In genomic region chr18:22223263-22223960, GRCh38 we compare ENCODE assay signal across 1 cellular context.
TF ChIP-seq lines count a peak whose summit lies in the region.

No MANE protein-coding gene starts in this region.

TF ChIP-seq in K562, 482 proteins besides CTCF, POLR2A, EP300 and RAD21 (continued from another document):
- no peak for TF ChIP-seq ATF6 (CRISPR knock-in tag; IDR thresholded peaks at IDR 0.05)
- no peak for TF ChIP-seq ZNF551 (CRISPR knock-in tag; IDR thresholded peaks at IDR 0.05)
- no peak for TF ChIP-seq ZNF41 (CRISPR knock-in tag; conservative IDR thresholded peaks at IDR 0.05)
- peak; percentile 38; the same call in 1 of the 2 replicates for TF ChIP-seq DPF2 (IDR thresholded peaks at IDR 0.05)
- TF ChIP-seq NR2C1 (IDR thresholded peaks at IDR 0.05) = no peak
- TF ChIP-seq NR2C1 (tag; IDR thresholded peaks at IDR 0.05) = no peak
- TF ChIP-seq PCBP1 (IDR thresholded peaks at IDR 0.05; ENCODE audit: low read depth, low read length, poor library complexity, severe bottlenecking) = no peak
- no peak for TF ChIP-seq ZNF586 (CRISPR knock-in tag; conservative IDR thresholded peaks at IDR 0.05)
- TF ChIP-seq SAFB (IDR thresholded peaks at IDR 0.05; ENCODE audit: borderline replicate concordance, low read depth, low read length) = no peak
- no peak for TF ChIP-seq HMGXB4 (CRISPR knock-in tag; IDR thresholded peaks at IDR 0.05)
- no peak for TF ChIP-seq DIDO1 (tag; IDR thresholded peaks at IDR 0.05; ENCODE audit: low read depth)
- no peak for TF ChIP-seq SIN3A (IDR thresholded peaks at IDR 0.05; ENCODE audit: borderline replicate concordance in 2 of 2, control insufficient read depth in 1 of 2, low read depth in 2 of 2, low read length in 2 of 2)
- TF ChIP-seq USF1 (CRISPR knock-in tag; IDR thresholded peaks at IDR 0.05) = no peak
- TF ChIP-seq NFE2 (IDR thresholded peaks at IDR 0.05; ENCODE audit: low read depth) = peak; percentile 47
- TF ChIP-seq SP2 (IDR thresholded peaks at IDR 0.05; ENCODE audit: extremely low read depth, low read depth, low read length, poor library complexity, severe bottlenecking) = no peak
- no peak for TF ChIP-seq NR3C1 (CRISPR knock-in tag; IDR thresholded peaks at IDR 0.05)
- TF ChIP-seq ZFX (CRISPR knock-in tag; IDR thresholded peaks at IDR 0.05) = no peak
- no peak for TF ChIP-seq ZBTB2 (IDR thresholded peaks at IDR 0.05)
- 0 out of 2 replicates have a peak, but pooled peaks have one; percentile 16 for TF ChIP-seq BHLHE40 (IDR thresholded peaks at IDR 0.05; ENCODE audit: low read length)
- TF ChIP-seq HOXB6 (CRISPR knock-in tag; IDR thresholded peaks at IDR 0.05; ENCODE audit: borderline replicate concordance) = no peak
- TF ChIP-seq, protein P1, sequence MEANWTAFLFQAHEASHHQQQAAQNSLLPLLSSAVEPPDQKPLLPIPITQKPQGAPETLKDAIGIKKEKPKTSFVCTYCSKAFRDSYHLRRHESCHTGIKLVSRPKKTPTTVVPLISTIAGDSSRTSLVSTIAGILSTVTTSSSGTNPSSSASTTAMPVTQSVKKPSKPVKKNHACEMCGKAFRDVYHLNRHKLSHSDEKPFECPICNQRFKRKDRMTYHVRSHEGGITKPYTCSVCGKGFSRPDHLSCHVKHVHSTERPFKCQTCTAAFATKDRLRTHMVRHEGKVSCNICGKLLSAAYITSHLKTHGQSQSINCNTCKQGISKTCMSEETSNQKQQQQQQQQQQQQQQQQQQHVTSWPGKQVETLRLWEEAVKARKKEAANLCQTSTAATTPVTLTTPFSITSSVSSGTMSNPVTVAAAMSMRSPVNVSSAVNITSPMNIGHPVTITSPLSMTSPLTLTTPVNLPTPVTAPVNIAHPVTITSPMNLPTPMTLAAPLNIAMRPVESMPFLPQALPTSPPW (CRISPR knock-in tag; IDR thresholded peaks at IDR 0.05) = peak; percentile 46
- TF ChIP-seq TFAP4 (CRISPR knock-in tag; IDR thresholded peaks at IDR 0.05; ENCODE audit: borderline replicate concordance) = peak; percentile 38; the same call in 1 of the 2 replicates
- TF ChIP-seq ZNF197 (CRISPR knock-in tag; IDR thresholded peaks at IDR 0.05; ENCODE audit: low read depth) = no peak
- peak; percentile 89 for TF ChIP-seq EGR1 (conservative IDR thresholded peaks at IDR 0.05)
- TF ChIP-seq PBX2 (CRISPR knock-in tag; IDR thresholded peaks at IDR 0.05; ENCODE audit: low read depth) = no peak
- 0 out of 2 replicates have a peak, but pooled peaks have one; percentile 29 for TF ChIP-seq PBX2 (tag; conservative IDR thresholded peaks at IDR 0.05; ENCODE audit: low read depth)
- TF ChIP-seq MAFF (IDR thresholded peaks at IDR 0.05; ENCODE audit: low read length) = no peak
- TF ChIP-seq ZNF655 (CRISPR knock-in tag; IDR thresholded peaks at IDR 0.05) = no peak
- no peak for TF ChIP-seq TEAD1 (CRISPR knock-in tag; IDR thresholded peaks at IDR 0.05)
- TF ChIP-seq EZH2 (IDR thresholded peaks at IDR 0.05; ENCODE audit: borderline replicate concordance, low read depth, low read length) = no peak
- TF ChIP-seq, protein P2, sequence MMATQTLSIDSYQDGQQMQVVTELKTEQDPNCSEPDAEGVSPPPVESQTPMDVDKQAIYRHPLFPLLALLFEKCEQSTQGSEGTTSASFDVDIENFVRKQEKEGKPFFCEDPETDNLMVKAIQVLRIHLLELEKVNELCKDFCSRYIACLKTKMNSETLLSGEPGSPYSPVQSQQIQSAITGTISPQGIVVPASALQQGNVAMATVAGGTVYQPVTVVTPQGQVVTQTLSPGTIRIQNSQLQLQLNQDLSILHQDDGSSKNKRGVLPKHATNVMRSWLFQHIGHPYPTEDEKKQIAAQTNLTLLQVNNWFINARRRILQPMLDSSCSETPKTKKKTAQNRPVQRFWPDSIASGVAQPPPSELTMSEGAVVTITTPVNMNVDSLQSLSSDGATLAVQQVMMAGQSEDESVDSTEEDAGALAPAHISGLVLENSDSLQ (IDR thresholded peaks at IDR 0.05) = 0 out of 2 replicates have a peak, but pooled peaks have one; percentile 9
- TF ChIP-seq, protein P3, sequence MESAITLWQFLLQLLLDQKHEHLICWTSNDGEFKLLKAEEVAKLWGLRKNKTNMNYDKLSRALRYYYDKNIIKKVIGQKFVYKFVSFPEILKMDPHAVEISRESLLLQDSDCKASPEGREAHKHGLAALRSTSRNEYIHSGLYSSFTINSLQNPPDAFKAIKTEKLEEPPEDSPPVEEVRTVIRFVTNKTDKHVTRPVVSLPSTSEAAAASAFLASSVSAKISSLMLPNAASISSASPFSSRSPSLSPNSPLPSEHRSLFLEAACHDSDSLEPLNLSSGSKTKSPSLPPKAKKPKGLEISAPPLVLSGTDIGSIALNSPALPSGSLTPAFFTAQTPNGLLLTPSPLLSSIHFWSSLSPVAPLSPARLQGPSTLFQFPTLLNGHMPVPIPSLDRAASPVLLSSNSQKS (CRISPR knock-in tag; IDR thresholded peaks at IDR 0.05) = no peak
- TF ChIP-seq ZNF165 (CRISPR knock-in tag; IDR thresholded peaks at IDR 0.05; ENCODE audit: borderline replicate concordance) = no peak
- TF ChIP-seq, protein P4, sequence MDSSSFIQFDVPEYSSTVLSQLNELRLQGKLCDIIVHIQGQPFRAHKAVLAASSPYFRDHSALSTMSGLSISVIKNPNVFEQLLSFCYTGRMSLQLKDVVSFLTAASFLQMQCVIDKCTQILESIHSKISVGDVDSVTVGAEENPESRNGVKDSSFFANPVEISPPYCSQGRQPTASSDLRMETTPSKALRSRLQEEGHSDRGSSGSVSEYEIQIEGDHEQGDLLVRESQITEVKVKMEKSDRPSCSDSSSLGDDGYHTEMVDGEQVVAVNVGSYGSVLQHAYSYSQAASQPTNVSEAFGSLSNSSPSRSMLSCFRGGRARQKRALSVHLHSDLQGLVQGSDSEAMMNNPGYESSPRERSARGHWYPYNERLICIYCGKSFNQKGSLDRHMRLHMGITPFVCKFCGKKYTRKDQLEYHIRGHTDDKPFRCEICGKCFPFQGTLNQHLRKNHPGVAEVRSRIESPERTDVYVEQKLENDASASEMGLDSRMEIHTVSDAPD (CRISPR knock-in tag; IDR thresholded peaks at IDR 0.05) = no peak
- TF ChIP-seq LEF1 (IDR thresholded peaks at IDR 0.05) = no peak
- peak in 1 of 2 experiments; percentile 40; a peak in 1 of 4 replicates for TF ChIP-seq RCOR1 (IDR thresholded peaks at IDR 0.05; ENCODE audit: borderline replicate concordance in 1 of 2, low read depth in 2 of 2, low read length in 2 of 2)
- TF ChIP-seq TCF15 (CRISPR knock-in tag; IDR thresholded peaks at IDR 0.05) = no peak
- TF ChIP-seq MEIS2 (IDR thresholded peaks at IDR 0.05; ENCODE audit: partially characterized antibody) = peak; percentile 78
- TF ChIP-seq, protein P5, sequence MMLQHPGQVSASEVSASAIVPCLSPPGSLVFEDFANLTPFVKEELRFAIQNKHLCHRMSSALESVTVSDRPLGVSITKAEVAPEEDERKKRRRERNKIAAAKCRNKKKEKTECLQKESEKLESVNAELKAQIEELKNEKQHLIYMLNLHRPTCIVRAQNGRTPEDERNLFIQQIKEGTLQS (IDR thresholded peaks at IDR 0.05) = peak; percentile 93
- TF ChIP-seq, protein P5 (CRISPR knock-in tag; conservative IDR thresholded peaks at IDR 0.05) = peak; percentile 71; the same call in 1 of the 2 replicates
- no peak for TF ChIP-seq ZNF253 (CRISPR knock-in tag; conservative IDR thresholded peaks at IDR 0.05)
- peak; percentile 85 for TF ChIP-seq ATF7 (IDR thresholded peaks at IDR 0.05)
- no peak for TF ChIP-seq TBL1XR1 (IDR thresholded peaks at IDR 0.05; ENCODE audit: low read length in 2 of 2)
TF ChIP-seq in K562: peak in this region for 23.
